Comparison of ENCODE assay signal across 16 cellular contexts in genomic region chr6:14824835-14825223, GRCh38.
DNase-seq lines count a peak whose midpoint lies in the region; ATAC-seq and TF ChIP-seq lines count a peak whose summit lies in the region.
"Had no signal": no experiment of that assay in that cellular context is flagged by ENCODE, and none has a peak within 500 bp of the region (broad histone marks: within the 10 kb centered on the region; RNA-seq: fewer than 3 reads in every experiment).

No MANE protein-coding gene starts in this region.

- H4K8ac ChIP-seq in mesendoderm (ENCODE audit: low read depth, low read length): no peak overlapping the region

- H3K79me2 ChIP-seq in mesendoderm (ENCODE audit: control insufficient read depth, insufficient read depth, low read length): no peaks in the 10 kb centered on the region
- H3K79me2 ChIP-seq in SK-N-SH (ENCODE audit: insufficient read depth): no peaks in the 10 kb centered on the region

- peak overlapping the region; percentile 17 for H3K4me3 Mint-ChIP-seq in WTC11
- H3K4me3 Mint-ChIP-seq: central memory CD8-positive, alpha-beta T cell had no signal

- H3K4me2 ChIP-seq in mesendoderm (ENCODE audit: low read length): no peak overlapping the region
- no peak overlapping the region for H3K4me2 ChIP-seq in SK-N-SH

- peak overlapping the region; percentile 99 for H3K27ac Mint-ChIP-seq in WTC11

- H4K5ac ChIP-seq in mesendoderm (ENCODE audit: low read length): no peak overlapping the region

- H2BK120ac ChIP-seq in mesendoderm (ENCODE audit: low read depth, low read length): no peak overlapping the region

- H3K4me1 ChIP-seq in HUES64 (ENCODE audit: insufficient read depth, low read length) (peaks cover 38% of the 10 kb centered on the region), mesendoderm (ENCODE audit: control insufficient read depth, low read depth, low read length) (peaks cover 13% of the 10 kb centered on the region), SK-N-SH (ENCODE audit: control insufficient read depth in 1 of 2, insufficient read depth in 2 of 2, low read depth in 1 of 2, low read length in 1 of 2) (no peaks in the 10 kb centered on the region; a peak in 1 of 4 replicates)
- no peaks in the 10 kb centered on the region for H3K4me1 ChIP-seq in effector memory CD4-positive, alpha-beta T cell (ENCODE audit: control insufficient read depth, insufficient read depth, low read length, poor library complexity, severe bottlenecking)
- H3K4me1 ChIP-seq: right lobe of liver had no signal

- CTCF ChIA-PET in WTC11 (lab: Charles Lee): no interaction called here
- CTCF ChIA-PET in SK-N-SH (lab: Yijun Ruan, JAX): interaction anchor here (0.7 to 0.9 kb wide), 2 partner anchors 9 to 16 kb away, joined by 3 read pairs; no protein-coding TSS in a partner anchor

- POLR2A ChIA-PET in WTC11 (lab: Charles Lee) (no interaction called here), SK-N-SH (lab: Yijun Ruan, JAX) (no interaction called here)

- TF ChIP-seq CTCF in WTC11 (IDR thresholded peaks at IDR 0.05) (no peak), SK-N-SH (IDR thresholded peaks at IDR 0.05) (no peak)

- no peak overlapping the region for H2AK5ac ChIP-seq in mesendoderm (ENCODE audit: low read length)

- H3K23ac ChIP-seq in mesendoderm (ENCODE audit: low read length): no peak overlapping the region

- H3K4me3 ChIP-seq in HUES64 (ENCODE audit: low read length) (no peak overlapping the region), mesendoderm (ENCODE audit: low read length) (no peak overlapping the region), SK-N-SH (ENCODE audit: low read depth in 2 of 2, low read length in 1 of 2) (no peak overlapping the region)
- no peak overlapping the region for H3K4me3 ChIP-seq in effector memory CD4-positive, alpha-beta T cell (ENCODE audit: insufficient read depth, low read depth, low read length, poor library complexity, severe bottlenecking)
- H3K4me3 ChIP-seq: lung, right lobe of liver had no signal

- no peaks in the 10 kb centered on the region for H3K9me2 ChIP-seq in SK-N-SH

- H3K27me3 ChIP-seq in HUES64 (ENCODE audit: insufficient read depth, low read length): no peaks in the 10 kb centered on the region
- no peaks in the 10 kb centered on the region for H3K27me3 ChIP-seq in mesendoderm (ENCODE audit: insufficient read depth, low read length, poor library complexity)
- no peaks in the 10 kb centered on the region for H3K27me3 ChIP-seq in effector memory CD4-positive, alpha-beta T cell (replicated peaks; ENCODE audit: control insufficient read depth, insufficient read depth, low read length, poor library complexity, severe bottlenecking)
- no peaks in the 10 kb centered on the region for H3K27me3 ChIP-seq in SK-N-SH (ENCODE audit: insufficient read depth)
- H3K27me3 ChIP-seq: right lobe of liver had no signal

- no peak for TF ChIP-seq RAD21 in SK-N-SH (IDR thresholded peaks at IDR 0.05; ENCODE audit: low read length)

- H3K56ac ChIP-seq in mesendoderm (ENCODE audit: low read length): no peak overlapping the region

- peak overlapping the region; percentile 66 for H3K27ac ChIP-seq in HUES64 (ENCODE audit: low read depth, low read length)
- peak overlapping the region; percentile 33 for H3K27ac ChIP-seq in mesendoderm (ENCODE audit: low read depth, low read length)
- H3K27ac ChIP-seq in effector memory CD4-positive, alpha-beta T cell (ENCODE audit: insufficient read depth, low read length, poor library complexity, severe bottlenecking): no peak overlapping the region
- no peak overlapping the region for H3K27ac ChIP-seq in SK-N-SH (ENCODE audit: low read depth in 2 of 2, low read length in 1 of 2)
- H3K27ac ChIP-seq: right lobe of liver had no signal

- peak overlapping the region; percentile 34; the same call in 1 of the 2 replicates for H3K9ac ChIP-seq in HUES64 (ENCODE audit: low read depth, low read length)
- no peak overlapping the region for H3K9ac ChIP-seq in mesendoderm (ENCODE audit: low read length)
- H3K9ac ChIP-seq in SK-N-SH: no peak overlapping the region

- no peak overlapping the region for H2BK15ac ChIP-seq in mesendoderm (replicated peaks; ENCODE audit: low read depth)

- H3K4me1 Mint-ChIP-seq in WTC11: peaks cover 69% of the 10 kb centered on the region
- H3K4me1 Mint-ChIP-seq: central memory CD8-positive, alpha-beta T cell had no signal

- TF ChIP-seq EP300 in SK-N-SH (IDR thresholded peaks at IDR 0.05; ENCODE audit: borderline replicate concordance in 1 of 2, low read depth in 1 of 2, low read length in 1 of 2): no peak

- no peaks in the 10 kb centered on the region for H4K20me1 ChIP-seq in SK-N-SH (ENCODE audit: insufficient read depth)

- 12% methylated on average over 2 of the region's 2 CpGs for WGBS in HUES64
- no CpG with 5 or more reads among the region's 2 CpGs for WGBS in mesendoderm (ENCODE audit: extremely low coverage, insufficient coverage, low lambda C conversion rate)
- WGBS in SK-N-SH (ENCODE audit: low lambda C conversion rate): 36% methylated on average over 2 of the region's 2 CpGs

- H3K9me3 Mint-ChIP-seq in WTC11: peaks cover 7% of the 10 kb centered on the region
- H3K9me3 Mint-ChIP-seq: central memory CD8-positive, alpha-beta T cell had no signal

- H3K9me3 ChIP-seq in HUES64 (ENCODE audit: insufficient read depth, low read depth, low read length) (no peaks in the 10 kb centered on the region), SK-N-SH (no peaks in the 10 kb centered on the region)
- H3K9me3 ChIP-seq in effector memory CD4-positive, alpha-beta T cell (ENCODE audit: control insufficient read depth, low read length): no peaks in the 10 kb centered on the region
- H3K9me3 ChIP-seq: right lobe of liver had no signal

- H3K36me3 Mint-ChIP-seq in WTC11: peaks cover 5% of the 10 kb centered on the region; the same call in 1 of the 2 replicates

- DNase-seq in Ammon's horn (ENCODE audit: low spot score): peak; percentile 38
- no peak for DNase-seq in WTC11 (ENCODE audit: low spot score)
- DNase-seq in mesendoderm: peak; percentile 79
- no peak for DNase-seq in effector memory CD4-positive, alpha-beta T cell
- DNase-seq in activated effector memory CD4-positive, alpha-beta T cell treated with Interleukin-2 at 50 U/mL for 16 hours: no peak
- DNase-seq in SK-N-SH: no peak
- DNase-seq: activated effector memory CD4-positive, alpha-beta T cell treated with anti-CD3 and anti-CD28 coated beads, Interleukin-2, amount 50 U/mL, for 16 hours; MM.1S; NCI-H226; right lobe of liver; SHP77; stimulated activated CD4-positive, alpha-beta T cell treated with anti-CD3 and anti-CD28 coated beads, Interleukin-2, amount 100 ng/mL, for 48 hours had no signal

- no peaks in the 10 kb centered on the region for H3F3A ChIP-seq in SK-N-SH (replicated peaks; ENCODE audit: insufficient read depth)

- no peaks in the 10 kb centered on the region for H3K79me1 ChIP-seq in mesendoderm (ENCODE audit: low read length)

- no peaks in the 10 kb centered on the region for H3K36me3 ChIP-seq in HUES64 (ENCODE audit: insufficient read depth, low read length)
- H3K36me3 ChIP-seq in mesendoderm (ENCODE audit: control insufficient read depth, insufficient read depth, low read length): no peaks in the 10 kb centered on the region
- H3K36me3 ChIP-seq in effector memory CD4-positive, alpha-beta T cell (ENCODE audit: control insufficient read depth, insufficient read depth, low read length): no peaks in the 10 kb centered on the region
- no peaks in the 10 kb centered on the region for H3K36me3 ChIP-seq in SK-N-SH (replicated peaks in 1 of 2; ENCODE audit: control insufficient read depth in 1 of 2, insufficient read depth in 2 of 2, low read length in 1 of 2)
- H3K36me3 ChIP-seq: right lobe of liver had no signal

- H2AFZ ChIP-seq in SK-N-SH (ENCODE audit: low read depth): no peak overlapping the region

- H3K4ac ChIP-seq in mesendoderm (ENCODE audit: low read depth, low read length): no peak overlapping the region

- ATAC-seq in WTC11: peak; percentile 58
- ATAC-seq in HG03442 (IDR thresholded peaks at IDR 0.05; ENCODE audit: unreplicated experiment): no peak
- ATAC-seq: right lobe of liver had no signal

- no peak overlapping the region for H3K18ac ChIP-seq in mesendoderm (ENCODE audit: low read length)

- peaks cover 3% of the 10 kb centered on the region; the same call in 1 of the 2 replicates for H3K27me3 Mint-ChIP-seq in WTC11 (ENCODE audit: low read depth)

- H2BK5ac ChIP-seq in mesendoderm (ENCODE audit: low read length): no peak overlapping the region

TF ChIP-seq in WTC11, 78 proteins besides CTCF, POLR2A, EP300 and RAD21 (continues in another document):
- no peak for TF ChIP-seq CREB1 (CRISPR knock-in tag; IDR thresholded peaks at IDR 0.05)
- TF ChIP-seq E2F1 (CRISPR knock-in tag; IDR thresholded peaks at IDR 0.05): no peak
- no peak for TF ChIP-seq KAT7 (CRISPR knock-in tag; IDR thresholded peaks at IDR 0.05; ENCODE audit: borderline replicate concordance)

TF ChIP-seq in SK-N-SH, 30 proteins besides CTCF, POLR2A, EP300 and RAD21 (continues in another document):
- TF ChIP-seq SIN3A (IDR thresholded peaks at IDR 0.05; ENCODE audit: borderline replicate concordance, low read depth, low read length) (no peak), ZBTB33 (IDR thresholded peaks at IDR 0.05; ENCODE audit: borderline replicate concordance, low read depth) (no peak), PBX3 (IDR thresholded peaks at IDR 0.05) (no peak), SMC3 (IDR thresholded peaks at IDR 0.05; ENCODE audit: low read depth, low read length) (no peak), FOXM1 (IDR thresholded peaks at IDR 0.05; ENCODE audit: low read depth) (no peak)

Comparison
In these comparisons a context has a peak if more than half of its experiments do, and no peak if none do; other contexts are left out.
1. DNase-seq: peak in Ammon's horn (single experiment) and mesendoderm (single experiment); none in WTC11 (single experiment), effector memory CD4-positive, alpha-beta T cell (0 of 3), activated effector memory CD4-positive, alpha-beta T cell treated with Interleukin-2 at 50 U/mL for 16 hours (single experiment) and SK-N-SH (single experiment).
2. H3K27ac ChIP-seq: peak in HUES64 (single experiment) and mesendoderm (single experiment); none in effector memory CD4-positive, alpha-beta T cell (single experiment) and SK-N-SH (0 of 2).